1 cellular context compared by ENCODE assay signal in genomic region chr15:86558252-86558651, GRCh38.
TF ChIP-seq lines count a peak whose summit lies in the region.

No MANE protein-coding gene starts in this region.

TF ChIP-seq in HEK293, 187 proteins besides CTCF, POLR2A, EP300 and RAD21 (continued from another document):
- no peak for TF ChIP-seq ZNF488 (tag by site-specific recombination; IDR thresholded peaks at IDR 0.05)
- TF ChIP-seq ZNF677 (tag by site-specific recombination; IDR thresholded peaks at IDR 0.05): no peak
TF ChIP-seq in HEK293: peak in this region for 0.
